ENCODE assay signal across 9 cellular contexts in the genomic region with DNA sequence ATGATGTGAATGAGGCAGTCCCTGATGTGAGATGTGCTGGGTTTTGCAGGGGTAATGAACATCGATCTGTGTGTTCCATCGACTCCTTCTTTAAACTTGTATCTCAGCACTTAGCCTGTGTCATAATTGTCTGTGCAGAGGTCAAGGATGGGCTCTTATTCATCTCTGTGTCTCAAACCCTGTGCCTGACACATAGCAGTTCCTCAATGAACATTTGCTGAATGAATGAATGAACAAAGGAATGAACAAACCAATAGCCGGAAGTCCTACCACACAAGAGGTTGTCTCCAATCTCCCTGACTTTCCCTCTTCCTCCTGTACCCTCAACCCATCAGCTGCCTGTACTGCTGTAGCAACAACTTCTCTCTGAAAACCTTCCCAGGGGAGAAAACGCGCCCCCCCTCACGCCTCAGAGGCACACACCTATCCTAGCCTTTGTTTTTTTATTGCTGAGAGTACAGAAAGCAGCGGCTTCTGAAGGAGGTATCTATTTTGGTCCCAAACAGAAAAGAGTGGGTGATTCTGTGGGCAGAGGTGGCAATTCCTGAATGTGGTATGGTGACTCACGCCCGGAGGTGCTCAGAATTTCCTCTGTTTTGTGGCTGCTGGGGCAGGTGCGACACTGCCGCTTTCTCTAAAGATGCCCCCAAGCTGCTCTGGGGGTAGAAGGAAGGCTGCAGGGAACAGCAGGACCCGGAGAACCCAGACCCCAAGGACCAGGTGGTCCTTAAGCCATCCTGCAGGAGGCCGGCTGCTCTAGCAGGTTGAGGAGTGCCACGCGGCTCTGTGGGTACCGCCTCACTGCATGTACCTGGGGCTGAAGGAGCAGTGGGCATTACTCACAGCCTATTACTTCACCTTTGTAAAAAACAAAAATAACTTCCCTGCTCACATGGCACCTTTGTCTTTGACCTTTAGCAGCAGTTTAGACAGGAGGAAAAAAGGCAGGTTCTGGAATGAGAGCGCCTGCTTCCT. TPM values are rescaled to one million over a fixed set of nuclear protein-coding genes. Genes with fewer than 3 reads are reported as not detected.
DNase-seq lines count a peak whose midpoint lies in the region; ATAC-seq, FAIRE-seq and TF ChIP-seq lines count a peak whose summit lies in the region.
"Had no signal": no experiment of that assay in that cellular context is flagged by ENCODE, and none has a peak within 500 bp of the region (broad histone marks: within the 10 kb centered on the region; RNA-seq: fewer than 3 reads in every experiment).

No MANE protein-coding gene starts in this region.

- H3K4me1 ChIP-seq in OCI-LY1 (ENCODE audit: insufficient read depth, low read length, severe bottlenecking) (peaks cover 92% of the 10 kb centered on the region), small intestine (ENCODE audit: control insufficient read depth in 2 of 2, insufficient read depth in 1 of 2, low read depth in 1 of 2, low read length in 1 of 2) (peaks cover 2 to 10% of the 10 kb centered on the region in 2 donors)

- no peaks in the 10 kb centered on the region for H4K20me1 ChIP-seq in OCI-LY1 (ENCODE audit: insufficient read depth, low read length)

- no peak overlapping the region for H2AFZ ChIP-seq in OCI-LY1 (ENCODE audit: low read length)

- peaks cover 31% of the 10 kb centered on the region; the same call in 1 of the 2 replicates for H3K36me3 ChIP-seq in OCI-LY1 (ENCODE audit: insufficient read depth, low read length)
- no peaks in the 10 kb centered on the region for H3K36me3 ChIP-seq in small intestine (ENCODE audit: control insufficient read depth in 2 of 2, insufficient read depth in 2 of 2, low read length in 2 of 2)

- no peak for TF ChIP-seq CTCF in OCI-LY1 (IDR thresholded peaks at IDR 0.05; ENCODE audit: low read length)

- no peaks in the 10 kb centered on the region for H3K27me3 ChIP-seq in OCI-LY1 (ENCODE audit: insufficient read depth, low read length)
- H3K27me3 ChIP-seq in small intestine (ENCODE audit: control insufficient read depth in 2 of 2, insufficient read depth in 2 of 2, low read length in 2 of 2): no peaks in the 10 kb centered on the region

- FAIRE-seq in small intestine (lab: Jason Lieb, UNC): no peak
- FAIRE-seq: H1 had no signal

- peak overlapping the region; percentile 60 for H3K4me2 ChIP-seq in OCI-LY1 (ENCODE audit: low read length)

- H3K4me3 ChIP-seq in OCI-LY1 (ENCODE audit: low read depth, low read length, poor library complexity, severe bottlenecking) (peak overlapping the region; percentile 35), small intestine (ENCODE audit: low read depth in 1 of 2, low read length in 2 of 2) (no peak overlapping the region)

- peak overlapping the region; percentile 64 for H3K9ac ChIP-seq in OCI-LY1 (ENCODE audit: low read length)

- 62 to 85% (median 69%) methylated on average over 17 of the region's 17 CpGs for WGBS in small intestine, 3 donors

- H3K27ac ChIP-seq in OCI-LY1 (ENCODE audit: low read depth, low read length, poor library complexity, severe bottlenecking): peak overlapping the region; percentile 92
- H3K27ac ChIP-seq in small intestine (ENCODE audit: low read depth in 1 of 2, low read length in 1 of 2): peak overlapping the region in 1 of 2 donors; percentile 46

- ATAC-seq in GM19025 (IDR thresholded peaks at IDR 0.05; ENCODE audit: low read depth, unreplicated experiment): peak; percentile 29

- no peaks in the 10 kb centered on the region for H3K9me3 ChIP-seq in OCI-LY1 (ENCODE audit: low read length)
- H3K9me3 ChIP-seq in small intestine (ENCODE audit: control insufficient read depth, low read depth): no peaks in the 10 kb centered on the region

- H3F3A ChIP-seq in OCI-LY1 (ENCODE audit: insufficient read depth, low read length): peaks cover 5% of the 10 kb centered on the region; the same call in 1 of the 2 replicates

- peak; percentile 72 for DNase-seq in activated gamma-delta T cell treated with Interleukin-2 at 50 U/mL for 16 hours
- DNase-seq in small intestine: peak; percentile 36
- DNase-seq in GM03348 (ENCODE audit: low spot score): no peak
- DNase-seq in NCI-H1092 treated with DMSO at 0.1 percent for 48 hours (lab: John Stamatoyannopoulos, UW): no peak
- DNase-seq in DMS 273 (lab: John Stamatoyannopoulos, UW; ENCODE audit: unreplicated experiment): no peak
- DNase-seq in OCI-M2 (lab: John Stamatoyannopoulos, UW; ENCODE audit: unreplicated experiment): no peak

- H3K79me2 ChIP-seq in OCI-LY1 (ENCODE audit: insufficient read depth, low read length): no peaks in the 10 kb centered on the region

- no peaks in the 10 kb centered on the region for H3K9me2 ChIP-seq in OCI-LY1 (ENCODE audit: low read depth, low read length)

RNA-seq across cellular contexts. Expression of gene IL2RA, which starts 9.6 kb away (rescaled TPM):
- 1 to 10 TPM in 2 of 3 donors, not detected in 1; 1.1 to 2.1 TPM for polyA plus RNA-seq in small intestine
- polyA plus RNA-seq: H1 had no signal

RNA-seq across cellular contexts. Expression of gene RBM17, which starts 36.3 kb away (rescaled TPM):
- polyA plus RNA-seq in small intestine: 10 to 100 TPM; 45.7 to 82.7 (median 65.1) TPM

Comparison
In these comparisons a context has a peak if more than half of its experiments do, and no peak if none do; other contexts are left out.
1. DNase-seq: peak in activated gamma-delta T cell treated with Interleukin-2 at 50 U/mL for 16 hours (single experiment) and small intestine (single experiment); none in GM03348 (single experiment), NCI-H1092 treated with DMSO at 0.1 percent for 48 hours (single experiment), DMS 273 (single experiment) and OCI-M2 (single experiment).